In the genomic region with DNA sequence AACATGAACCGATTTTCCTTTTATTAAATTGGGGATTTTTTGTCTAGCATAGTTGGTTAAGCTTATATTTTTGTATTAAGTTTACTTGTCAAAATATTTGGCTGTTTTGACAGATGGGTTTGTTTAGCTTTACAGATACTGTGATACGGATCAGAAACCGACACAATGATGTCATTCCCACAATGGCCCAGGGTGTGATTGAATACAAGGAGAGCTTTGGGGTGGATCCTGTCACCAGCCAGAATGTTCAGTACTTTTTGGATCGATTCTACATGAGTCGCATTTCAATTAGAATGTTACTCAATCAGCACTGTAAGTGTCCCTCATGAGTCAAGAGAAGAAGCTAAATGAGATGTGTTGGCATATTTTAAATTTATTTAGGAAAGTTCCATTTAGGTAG, we compare ENCODE assay signal across 17 cellular contexts. TPM values are rescaled to one million over a fixed set of nuclear protein-coding genes. Genes with fewer than 3 reads are reported as not detected.
DNase-seq lines count a peak whose midpoint lies in the region; ATAC-seq, FAIRE-seq and TF ChIP-seq lines count a peak whose summit lies in the region.
"Had no signal": no experiment of that assay in that cellular context is flagged by ENCODE, and none has a peak within 500 bp of the region (broad histone marks: within the 10 kb centered on the region; RNA-seq: fewer than 3 reads in every experiment).

No MANE protein-coding gene starts in this region.

- TF ChIP-seq CTCF in mammary epithelial cell (conservative IDR thresholded peaks at IDR 0.05 in 1 of 2, IDR thresholded peaks at IDR 0.05 in 1 of 2; ENCODE audit: extremely low read depth in 1 of 2, insufficient read depth in 1 of 2, low read depth in 1 of 2, low read length in 2 of 2) (no peak), mesothelial cell of epicardium (IDR thresholded peaks at IDR 0.05; ENCODE audit: unreplicated experiment) (no peak)

- H3K9ac ChIP-seq in mammary epithelial cell (ENCODE audit: insufficient read depth, low read length) = no peak overlapping the region
- H3K9ac ChIP-seq: BLaER1, SK-N-SH had no signal

- BruUV-seq in mammary epithelial cell (replicated peaks; lab: Mats Ljungman, UMichigan) = no TSS peak

- dilution Hi-C loops in mammary epithelial cell (cut with HindIII; ENCODE audit: low sequenced_read_pairs) = no loop called here

- H3K27me3 Mint-ChIP-seq in mesothelial cell of epicardium (ENCODE audit: low read depth) = no peaks in the 10 kb centered on the region

- H4K20me1 ChIP-seq in mammary epithelial cell (ENCODE audit: insufficient read depth, low read length) = no peaks in the 10 kb centered on the region

- intact Hi-C loops in mammary epithelial cell (cut with micrococcal nuclease) = no loop called here

- peaks cover 71% of the 10 kb centered on the region for H3K79me2 ChIP-seq in mammary epithelial cell (ENCODE audit: insufficient read depth, low read length)

- no peak overlapping the region for H3K4me2 ChIP-seq in mammary epithelial cell (ENCODE audit: insufficient read depth, low read depth, low read length)
- H3K4me2 ChIP-seq: BLaER1, PC-9, SK-N-SH had no signal

- H3K4me3 ChIP-seq in mammary epithelial cell (replicated peaks in 1 of 3; ENCODE audit: insufficient read depth in 1 of 3, low read depth in 2 of 3, low read length in 3 of 3) = no peak overlapping the region
- H3K4me3 ChIP-seq: BLaER1, MG63, PC-9 had no signal

- H3K9me3 ChIP-seq in mammary epithelial cell (replicated peaks; ENCODE audit: insufficient read depth, low read length) = no peaks in the 10 kb centered on the region
- H3K9me3 ChIP-seq: BLaER1, MG63, SK-N-SH had no signal

- no peak overlapping the region for H3K27ac ChIP-seq in mammary epithelial cell (ENCODE audit: insufficient read depth, low read depth, low read length)
- H3K27ac ChIP-seq: 22Rv1, BLaER1, PC-9 had no signal

- H3K36me3 Mint-ChIP-seq in mesothelial cell of epicardium = peaks cover 33% of the 10 kb centered on the region

- no peaks in the 10 kb centered on the region for H3K4me1 ChIP-seq in mammary epithelial cell (ENCODE audit: insufficient read depth, low read length)

- H3K4me3 Mint-ChIP-seq in mesothelial cell of epicardium = no peak overlapping the region

- H3K27me3 ChIP-seq in mammary epithelial cell (ENCODE audit: insufficient read depth, low read length) = no peaks in the 10 kb centered on the region
- H3K27me3 ChIP-seq: BLaER1, MG63 had no signal

- in situ Hi-C loops in mammary epithelial cell (cut with MboI; ENCODE audit: low sequenced_read_pairs in 2 of 2) = no loop called here

- DNase-seq in DMS 273 (lab: John Stamatoyannopoulos, UW; ENCODE audit: unreplicated experiment) (peak; percentile 27), DMS 273 treated with DMSO at 0.1 percent for 48 hours (lab: John Stamatoyannopoulos, UW) (no peak), NCI-H2171 (lab: John Stamatoyannopoulos, UW) (peak; percentile 14), mammary epithelial cell (peak; percentile 36), mesothelial cell of epicardium (ENCODE audit: low spot score in 2 of 2, unreplicated experiment in 2 of 2) (no peak), GM19239 (ENCODE audit: insufficient read length, low spot score) (no peak)
- no peak for DNase-seq in activated CD8-positive, alpha-beta memory T cell treated with anti-CD3 and anti-CD28 coated beads, Interleukin-2, amount 50 U/mL, for 4 hours
- DNase-seq: KG1, MG63, NCI-H526 treated with DMSO at 0.1 percent for 48 hours, PC-9, SK-N-SH had no signal

- no peak for FAIRE-seq in GM19239 (lab: Jason Lieb, UNC)
- FAIRE-seq: H1 had no signal

- peaks cover 46% of the 10 kb centered on the region for H3K36me3 ChIP-seq in mammary epithelial cell (ENCODE audit: insufficient read depth, low read length)

- WGBS in mammary epithelial cell (ENCODE audit: low coverage, missing lambda C conversion rate) = 62% methylated on average over 5 of the region's 5 CpGs

- no peak for ATAC-seq in GM21381 (IDR thresholded peaks at IDR 0.05; ENCODE audit: unreplicated experiment)
- ATAC-seq: Right ventricle myocardium inferior had no signal

- H3K27ac Mint-ChIP-seq in mesothelial cell of epicardium = peak overlapping the region; percentile 27

- H3K9me3 Mint-ChIP-seq in mesothelial cell of epicardium = no peaks in the 10 kb centered on the region

- no peak overlapping the region for H2AFZ ChIP-seq in mammary epithelial cell (ENCODE audit: low read depth, low read length)
- H2AFZ ChIP-seq: PC-9 had no signal

- CTCF ChIA-PET in mammary epithelial cell (lab: Charles Lee; ENCODE audit: low non-redundant PET) = interaction anchor here (0.5 kb wide), 1 partner anchor 146 kb away, joined by 3 read pairs; no protein-coding TSS in a partner anchor

- peaks cover 32% of the 10 kb centered on the region for H3K4me1 Mint-ChIP-seq in mesothelial cell of epicardium

RNA-seq across cellular contexts. Expression of a gene that starts 8.5 kb away (rescaled TPM):
- 10 to 100 TPM; 13.8 to 34.0 TPM for total RNA-seq in mammary epithelial cell
- polyA plus RNA-seq in mammary epithelial cell = 25.0 TPM
- 105 TPM for polyA minus RNA-seq in mammary epithelial cell
- 42.3 to 48.0 TPM (median 46.2 TPM) in 3 replicates for total RNA-seq in mesothelial cell of epicardium

Comparison
In these comparisons a context has a peak if more than half of its experiments do, and no peak if none do; other contexts are left out.
1. DNase-seq: peak in DMS 273 (single experiment), NCI-H2171 (single experiment) and mammary epithelial cell (single experiment); none in DMS 273 treated with DMSO at 0.1 percent for 48 hours (single experiment), mesothelial cell of epicardium (0 of 2), activated CD8-positive, alpha-beta memory T cell treated with anti-CD3 and anti-CD28 coated beads, Interleukin-2, amount 50 U/mL, for 4 hours (single experiment) and GM19239 (single experiment).